8 cellular contexts compared by ENCODE assay signal in the genomic region with DNA sequence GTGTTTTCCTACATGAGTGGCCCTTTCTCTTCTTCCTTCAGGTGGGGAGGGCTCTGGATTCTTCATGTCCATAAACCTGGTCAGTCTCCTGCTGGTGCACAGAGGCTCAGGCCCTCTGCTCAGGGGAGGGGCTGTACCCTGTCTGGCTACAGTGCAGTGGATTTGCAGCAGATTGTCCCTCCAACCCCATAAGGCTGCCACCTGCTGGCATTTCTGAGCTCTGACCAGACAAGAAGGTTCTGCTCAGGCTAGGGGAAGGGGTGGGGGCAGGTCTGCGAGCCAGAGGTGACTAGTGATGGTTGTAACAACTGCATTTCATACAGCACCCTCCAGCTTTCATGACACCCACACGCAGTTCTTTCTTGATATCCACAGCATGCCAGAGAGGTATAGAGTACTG.
A peak's percentile ranks its signal among the peaks of the same experiment; 100 is the strongest.
DNase-seq lines count a peak whose midpoint lies in the region; ATAC-seq and TF ChIP-seq lines count a peak whose summit lies in the region.
"Not testable (repeated sequence)": the region's sequence is repeated elsewhere in the genome, so short reads cannot be mapped to it uniquely, and the experiment has no call there.

No MANE protein-coding gene starts in this region.

- H3K9me3 ChIP-seq in right lobe of liver = not testable (repeated sequence)

- TF ChIP-seq POLR2A in right lobe of liver (IDR thresholded peaks at IDR 0.05) = not testable (repeated sequence)

- not testable (repeated sequence) for H3K27me3 ChIP-seq in BJ (ENCODE audit: control insufficient read depth, insufficient read depth, low read length); H7 (ENCODE audit: control insufficient read depth, insufficient read depth, low read length); right lobe of liver

- CTCF ChIA-PET in BJ (lab: Yijun Ruan, JAX) = interaction anchor here (0.6 to 2.7 kb wide), 11 partner anchors 8 to 137 kb away, joined by 3 to 22 read pairs (median 4); no protein-coding TSS in a partner anchor

- peaks cover 0 to 20% (median 9%) of the 10 kb centered on the region in 4 donors for H3K4me1 ChIP-seq in right lobe of liver

- not testable (repeated sequence) for H3K27ac Mint-ChIP-seq in activated naive CD8-positive, alpha-beta T cell treated with anti-CD3 and anti-CD28 coated beads, Interleukin-2, amount 50 U/mL, for 24 hours

- intact Hi-C loops in right lobe of liver (cut with DNase I) = loop anchor here (5.0 to 10.0 kb wide), 2 partner anchors 47 to 50 kb away; no protein-coding TSS in a partner anchor

- not testable (repeated sequence) for H3K27ac ChIP-seq in right lobe of liver

- H3K36me3 Mint-ChIP-seq in activated naive CD8-positive, alpha-beta T cell treated with anti-CD3 and anti-CD28 coated beads, Interleukin-2, amount 50 U/mL, for 24 hours (ENCODE audit: low read depth) = not testable (repeated sequence)

- POLR2A ChIA-PET in BJ (lab: Charles Lee) = not testable (repeated sequence)

- not testable (repeated sequence) for H3K9me3 Mint-ChIP-seq in activated naive CD8-positive, alpha-beta T cell treated with anti-CD3 and anti-CD28 coated beads, Interleukin-2, amount 50 U/mL, for 24 hours

- TF ChIP-seq CTCF in BJ (IDR thresholded peaks at IDR 0.05; ENCODE audit: insufficient read depth, low read depth, low read length) = peak; percentile 57
- peak; percentile 51 for TF ChIP-seq CTCF in fibroblast of mammary gland (conservative IDR thresholded peaks at IDR 0.05; ENCODE audit: control insufficient read depth, insufficient read depth, low read depth, low read length)
- TF ChIP-seq CTCF in right lobe of liver (IDR thresholded peaks at IDR 0.05) = peak; percentile 40 to 51 (median 44)

- H3K36me3 ChIP-seq in BJ (ENCODE audit: control insufficient read depth, insufficient read depth, low read length) = peaks cover 53% of the 10 kb centered on the region
- H3K36me3 ChIP-seq in H7 (replicated peaks; ENCODE audit: control insufficient read depth, insufficient read depth, low read length) = not testable (repeated sequence)
- H3K36me3 ChIP-seq in right lobe of liver = peaks cover 0 to 32% (median 15%) of the 10 kb centered on the region in 4 donors

- ATAC-seq in activated naive CD8-positive, alpha-beta T cell treated with anti-CD3 and anti-CD28 coated beads, Interleukin-2, amount 50 U/mL, for 24 hours = not testable (repeated sequence)
- ATAC-seq in right lobe of liver = peak; percentile 65 to 84 (median 66)

- not testable (repeated sequence) for H3K27me3 Mint-ChIP-seq in activated naive CD8-positive, alpha-beta T cell treated with anti-CD3 and anti-CD28 coated beads, Interleukin-2, amount 50 U/mL, for 24 hours

- H3K4me1 Mint-ChIP-seq in activated naive CD8-positive, alpha-beta T cell treated with anti-CD3 and anti-CD28 coated beads, Interleukin-2, amount 50 U/mL, for 24 hours = not testable (repeated sequence)

- H3K4me3 ChIP-seq in BJ (ENCODE audit: low read depth, low read length); H7 (ENCODE audit: insufficient read depth, low read depth, low read length); fibroblast of mammary gland (ENCODE audit: control insufficient read depth, low read depth, low read length); right lobe of liver: not testable (repeated sequence)

- WGBS in right lobe of liver (ENCODE audit: insufficient coverage, low coverage, low lambda C conversion rate, missing lambda C conversion rate) = 23% methylated on average over 2 of the region's 2 CpGs

- H3K4me3 Mint-ChIP-seq in activated naive CD8-positive, alpha-beta T cell treated with anti-CD3 and anti-CD28 coated beads, Interleukin-2, amount 50 U/mL, for 24 hours = not testable (repeated sequence)

- not testable (repeated sequence) for DNase-seq in BJ (ENCODE audit: low read depth)
- DNase-seq in H7 (peak; percentile 81), NCI-H146 treated with DMSO at 0.1 percent for 48 hours (lab: John Stamatoyannopoulos, UW; ENCODE audit: unreplicated experiment) (peak; percentile 21), RPMI7951 (ENCODE audit: low read depth) (peak; percentile 63), fibroblast of mammary gland (ENCODE audit: low read depth) (peak; percentile 63), right lobe of liver (peak in 2 of 3 donors; percentile 63 to 65)
- DNase-seq in activated naive CD8-positive, alpha-beta T cell treated with anti-CD3 and anti-CD28 coated beads, Interleukin-2, amount 50 U/mL, for 24 hours = peak; percentile 16
- DNase-seq in stimulated activated CD4-positive, alpha-beta T cell treated with anti-CD3 and anti-CD28 coated beads, Interleukin-12 subunit alpha, Interleukin-12 subunit beta, amount 100 ng/mL, for 48 hours (ENCODE audit: low read depth in 2 of 3, low spot score in 1 of 3) = peak in 2 of 3 donors; percentile 6 to 20
